15 cellular contexts compared by ENCODE assay signal in genomic region chr12:46771268-46771837, GRCh38. TPM values are rescaled to one million over a fixed set of nuclear protein-coding genes. Genes with fewer than 3 reads are reported as not detected.
DNase-seq lines count a peak whose midpoint lies in the region; ATAC-seq, FAIRE-seq and TF ChIP-seq lines count a peak whose summit lies in the region.
"Had no signal": no experiment of that assay in that cellular context is flagged by ENCODE, and none has a peak within 500 bp of the region (broad histone marks: within the 10 kb centered on the region; RNA-seq: fewer than 3 reads in every experiment).

No MANE protein-coding gene starts in this region.

- H3K27me3 ChIP-seq in pancreas: no peaks in the 10 kb centered on the region
- H3K27me3 ChIP-seq: esophagus squamous epithelium had no signal

- CTCF ChIA-PET in WTC11 (lab: Charles Lee): interaction anchor here (1.3 kb wide), 1 partner anchor 213 kb away, joined by 7 read pairs; no protein-coding TSS in a partner anchor

- peak overlapping the region; percentile 19; the same call in 1 of the 2 replicates for H3K27ac Mint-ChIP-seq in WTC11
- H3K27ac Mint-ChIP-seq: activated CD4-positive, alpha-beta T cell treated with anti-CD3 and anti-CD28 coated beads for 36 hours had no signal

- H3K4me1 ChIP-seq in pancreas: peaks cover 0 to 25% (median 24%) of the 10 kb centered on the region in 3 donors
- H3K4me1 ChIP-seq: esophagus squamous epithelium had no signal

- no peak for FAIRE-seq in pancreas (lab: Jason Lieb, UNC)

- H3K9me3 Mint-ChIP-seq in WTC11: no peaks in the 10 kb centered on the region

- H3K4me1 Mint-ChIP-seq in WTC11: peaks cover 15% of the 10 kb centered on the region
- H3K4me1 Mint-ChIP-seq: activated CD4-positive, alpha-beta T cell treated with anti-CD3 and anti-CD28 coated beads for 36 hours had no signal

- DNase-seq in DMS53 treated with DMSO at 0.1 percent for 48 hours (lab: John Stamatoyannopoulos, UW; ENCODE audit: unreplicated experiment): peak; percentile 40
- DNase-seq in WTC11 (ENCODE audit: low spot score): no peak
- DNase-seq in foreskin fibroblast: peak; percentile 19 to 53
- DNase-seq in pancreas: no peak
- no peak for DNase-seq in NCI-H2029 (lab: John Stamatoyannopoulos, UW)
- no peak for DNase-seq in NAMALWA (ENCODE audit: low spot score)
- DNase-seq: activated CD4-positive, alpha-beta T cell treated with anti-CD3 and anti-CD28 coated beads for 36 hours; activated effector memory CD4-positive, alpha-beta T cell treated with Interleukin-2 at 50 U/mL for 16 hours; C1 segment of cervical spinal cord; central memory CD4-positive, alpha-beta T cell; esophagus squamous epithelium; NCI-H1436; SW 1271 had no signal

- intact Hi-C loops in pancreas (cut with DNase I): no loop called here

- H3K27me3 Mint-ChIP-seq in WTC11 (ENCODE audit: low read depth): no peaks in the 10 kb centered on the region

- H3K4me3 ChIP-seq in foreskin fibroblast (ENCODE audit: low read depth in 1 of 2, low read length in 2 of 2) (no peak overlapping the region), pancreas (no peak overlapping the region)
- H3K4me3 ChIP-seq: esophagus squamous epithelium had no signal

- TF ChIP-seq CTCF in WTC11 (IDR thresholded peaks at IDR 0.05): no peak
- no peak for TF ChIP-seq CTCF in foreskin fibroblast (IDR thresholded peaks at IDR 0.05; ENCODE audit: low read depth, low read length)
- TF ChIP-seq CTCF in pancreas (IDR thresholded peaks at IDR 0.05): no peak

- H3K36me3 ChIP-seq in pancreas: no peaks in the 10 kb centered on the region
- H3K36me3 ChIP-seq: esophagus squamous epithelium had no signal

- H3K27ac ChIP-seq in pancreas: peak overlapping the region in 2 of 4 donors; percentile 2 to 14
- H3K27ac ChIP-seq: esophagus squamous epithelium had no signal

- POLR2A ChIA-PET in WTC11 (lab: Charles Lee): no interaction called here

- H3K36me3 Mint-ChIP-seq in WTC11: 0 out of 2 replicates have a peak, but pooled peaks cover 3% of the 10 kb centered on the region

- no peaks in the 10 kb centered on the region for H3K9me3 ChIP-seq in pancreas
- H3K9me3 ChIP-seq: esophagus squamous epithelium had no signal

- no peak overlapping the region for H3K4me3 Mint-ChIP-seq in WTC11
- H3K4me3 Mint-ChIP-seq: activated CD4-positive, alpha-beta T cell treated with anti-CD3 and anti-CD28 coated beads for 36 hours had no signal

- ATAC-seq in WTC11 (no peak), pancreas (peak in 3 of 4 donors; percentile 19 to 63 (median 63)), GM18517 (IDR thresholded peaks at IDR 0.05; ENCODE audit: unreplicated experiment) (no peak), HG02678 (IDR thresholded peaks at IDR 0.05; ENCODE audit: unreplicated experiment) (no peak)
- ATAC-seq: activated CD4-positive, alpha-beta T cell treated with anti-CD3 and anti-CD28 coated beads for 36 hours had no signal

- WGBS in pancreas, 2 donors: 24 to 39% methylated on average over 1 of the region's 1 CpG

TF ChIP-seq in WTC11, 78 proteins besides CTCF, POLR2A, EP300 and RAD21:
- no peak for TF ChIP-seq PREB (CRISPR knock-in tag; IDR thresholded peaks at IDR 0.05; ENCODE audit: borderline replicate concordance)
- TF ChIP-seq MXD4 (CRISPR knock-in tag; IDR thresholded peaks at IDR 0.05; ENCODE audit: borderline replicate concordance): no peak
- TF ChIP-seq ATF2 (CRISPR knock-in tag; IDR thresholded peaks at IDR 0.05; ENCODE audit: borderline replicate concordance, low read depth): no peak
- no peak for TF ChIP-seq CREB1 (CRISPR knock-in tag; IDR thresholded peaks at IDR 0.05)
- no peak for TF ChIP-seq ZNF232 (CRISPR knock-in tag; IDR thresholded peaks at IDR 0.05)
- no peak for TF ChIP-seq NFE2L1 (CRISPR knock-in tag; IDR thresholded peaks at IDR 0.05)
- no peak for TF ChIP-seq AR (CRISPR knock-in tag; IDR thresholded peaks at IDR 0.05)
- no peak for TF ChIP-seq FOXP4 (CRISPR knock-in tag; IDR thresholded peaks at IDR 0.05)
- no peak for TF ChIP-seq USF1 (CRISPR knock-in tag; IDR thresholded peaks at IDR 0.05)
- TF ChIP-seq GABPB1 (CRISPR knock-in tag; IDR thresholded peaks at IDR 0.05): no peak
- TF ChIP-seq IRF1 (CRISPR knock-in tag; IDR thresholded peaks at IDR 0.05): no peak
- TF ChIP-seq SMAD4 (CRISPR knock-in tag; IDR thresholded peaks at IDR 0.05): no peak
- no peak for TF ChIP-seq JAZF1 (CRISPR knock-in tag; IDR thresholded peaks at IDR 0.05)

RNA-seq across cellular contexts. Expression of gene SLC38A4, which starts 54.4 kb away (rescaled TPM):
- total RNA-seq in WTC11 (2021) (6.1 to 12.6 TPM (median 12.1 TPM) in 3 replicates), pancreas (1 to 10 TPM; 2.1 to 8.8 (median 5.2) TPM)
- polyA plus RNA-seq in pancreas: 10 to 100 TPM in 1 of 2 donors, 1 to 10 TPM in 1; 6.7 to 15.9 TPM
- total RNA-seq: activated CD4-positive, alpha-beta T cell treated with anti-CD3 and anti-CD28 coated beads for 36 hours had no signal

Comparison
In these comparisons a context has a peak if more than half of its experiments do, and no peak if none do; other contexts are left out.
1. DNase-seq: peak in DMS53 treated with DMSO at 0.1 percent for 48 hours (single experiment) and foreskin fibroblast (2 of 2); none in WTC11 (single experiment), pancreas (0 of 6), NCI-H2029 (single experiment) and NAMALWA (single experiment).
2. ATAC-seq: peak in pancreas (3 of 4); none in WTC11 (single experiment), GM18517 (single experiment) and HG02678 (single experiment).